ENCODE assay signal across 1 cellular context in the genomic region with DNA sequence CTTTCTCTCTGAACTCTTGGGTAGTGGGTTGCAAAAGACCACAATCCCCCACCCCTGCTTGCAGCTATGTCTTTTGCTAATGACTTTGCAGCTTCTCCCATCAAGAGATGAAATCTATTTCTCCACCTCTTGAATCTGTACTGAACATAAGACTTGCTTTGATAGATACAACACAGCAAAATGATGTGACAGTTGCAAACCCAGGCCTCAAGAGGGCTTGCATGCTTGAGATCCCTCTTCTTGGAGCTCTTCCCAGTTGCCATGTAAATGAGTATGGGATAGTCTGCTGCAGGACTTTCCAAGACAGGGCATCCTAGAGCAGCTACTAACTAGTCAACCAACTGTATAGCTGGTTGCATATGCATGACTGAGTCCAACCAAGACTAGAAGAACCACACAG.
TF ChIP-seq lines count a peak whose summit lies in the region.

No MANE protein-coding gene starts in this region.

TF ChIP-seq in HepG2, 621 proteins besides CTCF, POLR2A, EP300 and RAD21 (continued from another document):
- TF ChIP-seq, protein P1, sequence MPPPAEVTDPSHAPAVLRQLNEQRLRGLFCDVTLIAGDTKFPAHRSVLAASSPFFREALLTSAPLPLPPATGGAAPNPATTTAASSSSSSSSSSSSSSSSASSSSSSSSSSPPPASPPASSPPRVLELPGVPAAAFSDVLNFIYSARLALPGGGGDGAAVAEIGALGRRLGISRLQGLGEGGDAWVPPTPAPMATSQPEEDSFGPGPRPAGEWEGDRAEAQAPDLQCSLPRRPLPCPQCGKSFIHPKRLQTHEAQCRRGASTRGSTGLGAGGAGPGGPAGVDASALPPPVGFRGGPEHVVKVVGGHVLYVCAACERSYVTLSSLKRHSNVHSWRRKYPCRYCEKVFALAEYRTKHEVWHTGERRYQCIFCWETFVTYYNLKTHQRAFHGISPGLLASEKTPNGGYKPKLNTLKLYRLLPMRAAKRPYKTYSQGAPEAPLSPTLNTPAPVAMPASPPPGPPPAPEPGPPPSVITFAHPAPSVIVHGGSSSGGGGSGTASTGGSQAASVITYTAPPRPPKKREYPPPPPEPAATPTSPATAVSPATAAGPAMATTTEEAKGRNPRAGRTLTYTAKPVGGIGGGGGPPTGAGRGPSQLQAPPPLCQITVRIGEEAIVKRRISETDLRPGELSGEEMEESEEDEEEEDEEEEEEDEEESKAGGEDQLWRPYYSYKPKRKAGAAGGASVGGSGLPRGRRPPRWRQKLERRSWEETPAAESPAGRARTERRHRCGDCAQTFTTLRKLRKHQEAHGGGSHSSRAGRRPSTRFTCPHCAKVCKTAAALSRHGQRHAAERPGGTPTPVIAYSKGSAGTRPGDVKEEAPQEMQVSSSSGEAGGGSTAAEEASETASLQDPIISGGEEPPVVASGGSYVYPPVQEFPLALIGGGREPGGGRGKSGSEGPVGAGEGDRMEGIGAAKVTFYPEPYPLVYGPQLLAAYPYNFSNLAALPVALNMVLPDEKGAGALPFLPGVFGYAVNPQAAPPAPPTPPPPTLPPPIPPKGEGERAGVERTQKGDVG (CRISPR knock-in tag; IDR thresholded peaks at IDR 0.05; ENCODE audit: borderline replicate concordance) = no peak
- TF ChIP-seq RARA (CRISPR knock-in tag; IDR thresholded peaks at IDR 0.05) (no peak), ZNF501 (CRISPR knock-in tag; IDR thresholded peaks at IDR 0.05) (no peak), PAWR (CRISPR knock-in tag; IDR thresholded peaks at IDR 0.05; ENCODE audit: borderline replicate concordance) (no peak)
- TF ChIP-seq, protein P2, sequence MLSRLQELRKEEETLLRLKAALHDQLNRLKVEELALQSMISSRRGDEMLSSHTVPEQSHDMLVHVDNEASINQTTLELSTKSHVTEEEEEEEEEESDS (CRISPR knock-in tag; IDR thresholded peaks at IDR 0.05; ENCODE audit: borderline replicate concordance) = no peak
- TF ChIP-seq, protein P3, sequence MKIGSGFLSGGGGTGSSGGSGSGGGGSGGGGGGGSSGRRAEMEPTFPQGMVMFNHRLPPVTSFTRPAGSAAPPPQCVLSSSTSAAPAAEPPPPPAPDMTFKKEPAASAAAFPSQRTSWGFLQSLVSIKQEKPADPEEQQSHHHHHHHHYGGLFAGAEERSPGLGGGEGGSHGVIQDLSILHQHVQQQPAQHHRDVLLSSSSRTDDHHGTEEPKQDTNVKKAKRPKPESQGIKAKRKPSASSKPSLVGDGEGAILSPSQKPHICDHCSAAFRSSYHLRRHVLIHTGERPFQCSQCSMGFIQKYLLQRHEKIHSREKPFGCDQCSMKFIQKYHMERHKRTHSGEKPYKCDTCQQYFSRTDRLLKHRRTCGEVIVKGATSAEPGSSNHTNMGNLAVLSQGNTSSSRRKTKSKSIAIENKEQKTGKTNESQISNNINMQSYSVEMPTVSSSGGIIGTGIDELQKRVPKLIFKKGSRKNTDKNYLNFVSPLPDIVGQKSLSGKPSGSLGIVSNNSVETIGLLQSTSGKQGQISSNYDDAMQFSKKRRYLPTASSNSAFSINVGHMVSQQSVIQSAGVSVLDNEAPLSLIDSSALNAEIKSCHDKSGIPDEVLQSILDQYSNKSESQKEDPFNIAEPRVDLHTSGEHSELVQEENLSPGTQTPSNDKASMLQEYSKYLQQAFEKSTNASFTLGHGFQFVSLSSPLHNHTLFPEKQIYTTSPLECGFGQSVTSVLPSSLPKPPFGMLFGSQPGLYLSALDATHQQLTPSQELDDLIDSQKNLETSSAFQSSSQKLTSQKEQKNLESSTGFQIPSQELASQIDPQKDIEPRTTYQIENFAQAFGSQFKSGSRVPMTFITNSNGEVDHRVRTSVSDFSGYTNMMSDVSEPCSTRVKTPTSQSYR (CRISPR knock-in tag; IDR thresholded peaks at IDR 0.05; ENCODE audit: borderline replicate concordance) = no peak
TF ChIP-seq in HepG2: peak in this region for 0.
